ENCODE assay signal across 19 cellular contexts in the genomic region with DNA sequence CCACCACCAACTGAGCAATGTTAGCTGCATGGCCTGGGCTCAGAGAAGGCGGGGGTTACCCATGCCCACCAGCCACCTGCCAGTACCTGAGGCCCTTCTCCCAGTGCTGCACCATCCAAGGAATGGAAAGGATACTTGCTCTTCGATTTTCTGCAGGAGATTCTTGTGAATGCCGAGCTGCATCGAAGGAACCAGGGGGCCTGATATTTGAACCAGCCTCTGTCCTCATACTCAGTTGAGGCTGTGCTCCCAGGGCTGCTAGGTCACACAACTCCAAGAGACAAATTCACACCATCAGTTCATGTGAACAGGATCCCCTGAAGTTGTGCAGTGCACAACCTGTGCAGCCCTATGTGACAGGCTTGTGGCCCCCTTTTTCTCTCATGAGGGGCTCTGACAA. TPM values are rescaled to one million over a fixed set of nuclear protein-coding genes. Genes with fewer than 3 reads are reported as not detected.
"Had no signal": no experiment of that assay in that cellular context is flagged by ENCODE, and none has a peak within 500 bp of the region (broad histone marks: within the 10 kb centered on the region; RNA-seq: fewer than 3 reads in every experiment).

No MANE protein-coding gene starts in this region.

- ATAC-seq: gastroesophageal sphincter; naive thymus-derived CD4-positive, alpha-beta T cell; stimulated activated naive B cell treated with anti-CD40 and anti-IgM and Interleukin-4, amounts not matched to agents 10 μg/mL and 1 μg/mL and 100 μg/mL, for 72 hours had no signal

- H3K4me3 Mint-ChIP-seq: activated CD4-positive, alpha-beta T cell treated with anti-CD3 and anti-CD28 coated beads, Interleukin-2, amount 10 ng/mL, durations not matched to agents 7 days and 5 days; activated T-helper 1 cell treated with anti-CD3 and anti-CD28 coated beads, Interleukin-12 subunit alpha, Interleukin-12 subunit beta, Interleukin-2, Interleukin-4 antibody, amounts not matched to agents 30 ng/mL and 10 ng/mL and 1 ng/mL, durations not matched to agents 14 hours and 24 hours and 36 hours; naive thymus-derived CD4-positive, alpha-beta T cell; stimulated activated naive B cell treated with anti-CD40 and anti-IgM and Interleukin-4, amounts not matched to agents 10 μg/mL and 1 μg/mL and 100 μg/mL, for 72 hours had no signal

- H3K9me3 ChIP-seq: ascending aorta, breast epithelium, gastroesophageal sphincter, left ventricle myocardium inferior, neutrophil had no signal

- H3K27me3 Mint-ChIP-seq: activated CD4-positive, alpha-beta T cell treated with anti-CD3 and anti-CD28 coated beads, Interleukin-2, amount 10 ng/mL, durations not matched to agents 7 days and 5 days had no signal

- H3K36me3 Mint-ChIP-seq: naive thymus-derived CD4-positive, alpha-beta T cell; stimulated activated naive B cell treated with anti-CD40 and anti-IgM and Interleukin-4, amounts not matched to agents 10 μg/mL and 1 μg/mL and 100 μg/mL, for 72 hours had no signal

- H3K9me3 Mint-ChIP-seq: activated CD4-positive, alpha-beta T cell treated with anti-CD3 and anti-CD28 coated beads, Interleukin-2, amount 10 ng/mL, durations not matched to agents 7 days and 5 days; activated T-helper 1 cell treated with anti-CD3 and anti-CD28 coated beads, Interleukin-12 subunit alpha, Interleukin-12 subunit beta, Interleukin-2, Interleukin-4 antibody, amounts not matched to agents 30 ng/mL and 10 ng/mL and 1 ng/mL, durations not matched to agents 14 hours and 24 hours and 36 hours; naive thymus-derived CD4-positive, alpha-beta T cell; stimulated activated naive B cell treated with anti-CD40 and anti-IgM and Interleukin-4, amounts not matched to agents 10 μg/mL and 1 μg/mL and 100 μg/mL, for 72 hours had no signal

- H3K27ac Mint-ChIP-seq: activated CD4-positive, alpha-beta T cell treated with anti-CD3 and anti-CD28 coated beads, Interleukin-2, amount 10 ng/mL, durations not matched to agents 7 days and 5 days; activated T-helper 1 cell treated with anti-CD3 and anti-CD28 coated beads, Interleukin-12 subunit alpha, Interleukin-12 subunit beta, Interleukin-2, Interleukin-4 antibody, amounts not matched to agents 30 ng/mL and 10 ng/mL and 1 ng/mL, durations not matched to agents 14 hours and 24 hours and 36 hours; naive thymus-derived CD4-positive, alpha-beta T cell; stimulated activated naive B cell treated with anti-CD40 and anti-IgM and Interleukin-4, amounts not matched to agents 10 μg/mL and 1 μg/mL and 100 μg/mL, for 72 hours had no signal

- H3K36me3 ChIP-seq: ascending aorta, breast epithelium, gastroesophageal sphincter, left ventricle myocardium inferior, neutrophil, transverse colon had no signal

- H3K4me1 Mint-ChIP-seq: stimulated activated naive B cell treated with anti-CD40 and anti-IgM and Interleukin-4, amounts not matched to agents 10 μg/mL and 1 μg/mL and 100 μg/mL, for 72 hours had no signal

- H3K27me3 ChIP-seq: ascending aorta, breast epithelium, gastroesophageal sphincter, neutrophil, transverse colon had no signal

- H3K27ac ChIP-seq: ascending aorta, breast epithelium, gastroesophageal sphincter, left ventricle myocardium inferior, neutrophil, VCaP had no signal

- H3K4me3 ChIP-seq: ascending aorta, breast epithelium, gastroesophageal sphincter, left ventricle myocardium inferior, mucosa of descending colon, transverse colon had no signal

- H3K4me1 ChIP-seq: ascending aorta, breast epithelium, gastroesophageal sphincter, left ventricle myocardium inferior had no signal

- DNase-seq: left ventricle myocardium inferior; stimulated activated CD4-positive, alpha-beta T cell treated with anti-CD3 and anti-CD28 coated beads, Interleukin-4, amount 100 ng/mL, for 1 hour; stimulated activated naive B cell treated with anti-CD40 and anti-IgM and Interleukin-4, amounts not matched to agents 10 μg/mL and 1 μg/mL and 100 μg/mL, for 72 hours had no signal

RNA-seq across cellular contexts. Expression of gene PLA2G4F, which starts 18.0 kb away (rescaled TPM):
- total RNA-seq: activated CD4-positive, alpha-beta T cell treated with anti-CD3 and anti-CD28 coated beads, Interleukin-2, amount 10 ng/mL, durations not matched to agents 7 days and 5 days; activated T-helper 1 cell treated with anti-CD3 and anti-CD28 coated beads, Interleukin-12 subunit alpha, Interleukin-12 subunit beta, Interleukin-2, Interleukin-4 antibody, amounts not matched to agents 30 ng/mL and 10 ng/mL and 1 ng/mL, durations not matched to agents 14 hours and 24 hours and 36 hours; ascending aorta; cerebellum; dermis blood vessel endothelial cell; naive thymus-derived CD4-positive, alpha-beta T cell; skeletal muscle tissue; subcutaneous adipose tissue; T-helper 1 cell treated with Interleukin-12 subunit alpha and Interleukin-12 subunit beta and Interleukin-4 antibody, amounts not matched to agents 30 ng/mL and 1 ng/mL, for 36 hours had no signal
- polyA plus RNA-seq: naive thymus-derived CD4-positive, alpha-beta T cell had no signal

RNA-seq across cellular contexts. Expression of gene PLA2G4D, which starts 44.0 kb away (rescaled TPM):
- total RNA-seq: activated CD4-positive, alpha-beta T cell treated with anti-CD3 and anti-CD28 coated beads, Interleukin-2, amount 10 ng/mL, durations not matched to agents 7 days and 5 days; activated T-helper 1 cell treated with anti-CD3 and anti-CD28 coated beads, Interleukin-12 subunit alpha, Interleukin-12 subunit beta, Interleukin-2, Interleukin-4 antibody, amounts not matched to agents 30 ng/mL and 10 ng/mL and 1 ng/mL, durations not matched to agents 14 hours and 24 hours and 36 hours; ascending aorta; breast epithelium; epithelial cell of proximal tubule; gastroesophageal sphincter; left ventricle myocardium inferior; naive thymus-derived CD4-positive, alpha-beta T cell; skeletal muscle tissue; T-helper 1 cell treated with Interleukin-12 subunit alpha and Interleukin-12 subunit beta and Interleukin-4 antibody, amounts not matched to agents 30 ng/mL and 1 ng/mL, for 36 hours had no signal
- polyA plus RNA-seq: naive thymus-derived CD4-positive, alpha-beta T cell had no signal
